Comparison of ENCODE assay signal across 1 cellular context in the genomic region with DNA sequence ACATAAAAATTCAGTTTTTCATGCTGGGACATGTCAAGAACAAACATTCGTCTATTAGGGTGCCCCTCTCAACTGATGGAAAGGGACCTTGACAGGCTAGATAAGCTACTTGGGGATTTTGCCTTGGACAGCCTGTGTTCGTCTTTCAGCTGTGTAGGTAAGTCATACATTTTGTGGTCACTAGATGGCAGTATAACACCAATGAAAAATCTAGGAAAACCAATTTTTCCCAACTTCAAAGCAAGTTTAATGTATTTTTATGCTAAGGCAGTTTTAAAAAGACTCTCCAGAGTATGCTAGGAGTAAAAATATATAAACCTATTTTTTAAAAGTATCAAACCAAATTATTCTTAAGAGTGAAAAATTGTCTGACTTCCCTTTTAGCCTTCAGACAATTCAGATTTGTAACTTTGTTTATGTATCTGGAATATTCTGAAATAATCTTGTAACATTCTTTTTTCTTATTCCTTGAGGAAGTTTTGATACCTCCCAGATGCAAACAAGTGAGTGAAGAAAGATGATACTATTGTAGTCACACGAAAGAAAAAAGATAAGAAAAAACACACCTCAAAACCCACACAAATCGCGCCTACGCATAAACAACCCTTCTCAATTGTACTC.
TF ChIP-seq lines count a peak whose summit lies in the region.

No MANE protein-coding gene starts in this region.

TF ChIP-seq in SK-N-SH treated with all-trans-retinoic acid at 6 μM for 48 hours, 23 proteins besides CTCF, POLR2A, EP300 and RAD21 (continued from another document):
- TF ChIP-seq, protein P1, sequence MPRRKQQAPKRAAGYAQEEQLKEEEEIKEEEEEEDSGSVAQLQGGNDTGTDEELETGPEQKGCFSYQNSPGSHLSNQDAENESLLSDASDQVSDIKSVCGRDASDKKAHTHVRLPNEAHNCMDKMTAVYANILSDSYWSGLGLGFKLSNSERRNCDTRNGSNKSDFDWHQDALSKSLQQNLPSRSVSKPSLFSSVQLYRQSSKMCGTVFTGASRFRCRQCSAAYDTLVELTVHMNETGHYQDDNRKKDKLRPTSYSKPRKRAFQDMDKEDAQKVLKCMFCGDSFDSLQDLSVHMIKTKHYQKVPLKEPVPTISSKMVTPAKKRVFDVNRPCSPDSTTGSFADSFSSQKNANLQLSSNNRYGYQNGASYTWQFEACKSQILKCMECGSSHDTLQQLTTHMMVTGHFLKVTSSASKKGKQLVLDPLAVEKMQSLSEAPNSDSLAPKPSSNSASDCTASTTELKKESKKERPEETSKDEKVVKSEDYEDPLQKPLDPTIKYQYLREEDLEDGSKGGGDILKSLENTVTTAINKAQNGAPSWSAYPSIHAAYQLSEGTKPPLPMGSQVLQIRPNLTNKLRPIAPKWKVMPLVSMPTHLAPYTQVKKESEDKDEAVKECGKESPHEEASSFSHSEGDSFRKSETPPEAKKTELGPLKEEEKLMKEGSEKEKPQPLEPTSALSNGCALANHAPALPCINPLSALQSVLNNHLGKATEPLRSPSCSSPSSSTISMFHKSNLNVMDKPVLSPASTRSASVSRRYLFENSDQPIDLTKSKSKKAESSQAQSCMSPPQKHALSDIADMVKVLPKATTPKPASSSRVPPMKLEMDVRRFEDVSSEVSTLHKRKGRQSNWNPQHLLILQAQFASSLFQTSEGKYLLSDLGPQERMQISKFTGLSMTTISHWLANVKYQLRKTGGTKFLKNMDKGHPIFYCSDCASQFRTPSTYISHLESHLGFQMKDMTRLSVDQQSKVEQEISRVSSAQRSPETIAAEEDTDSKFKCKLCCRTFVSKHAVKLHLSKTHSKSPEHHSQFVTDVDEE (CRISPR knock-in tag; IDR thresholded peaks at IDR 0.05), result no peak
- TF ChIP-seq GLIS3 (CRISPR knock-in tag; IDR thresholded peaks at IDR 0.05) (no peak), ZFP30 (CRISPR knock-in tag; IDR thresholded peaks at IDR 0.05) (no peak), ZFP3 (CRISPR knock-in tag; IDR thresholded peaks at IDR 0.05) (no peak), TOX (CRISPR knock-in tag; IDR thresholded peaks at IDR 0.05; ENCODE audit: borderline replicate concordance) (no peak), RARB (CRISPR knock-in tag; IDR thresholded peaks at IDR 0.05) (no peak), ISL1 (CRISPR knock-in tag; IDR thresholded peaks at IDR 0.05) (no peak), CSDC2 (CRISPR knock-in tag; IDR thresholded peaks at IDR 0.05) (no peak), ZNF70 (CRISPR knock-in tag; IDR thresholded peaks at IDR 0.05) (no peak), TCF4 (CRISPR knock-in tag; IDR thresholded peaks at IDR 0.05; ENCODE audit: borderline replicate concordance) (no peak), ZC3H10 (CRISPR knock-in tag; IDR thresholded peaks at IDR 0.05) (no peak), ESRRG (CRISPR knock-in tag; IDR thresholded peaks at IDR 0.05) (no peak)
- TF ChIP-seq, protein P2, sequence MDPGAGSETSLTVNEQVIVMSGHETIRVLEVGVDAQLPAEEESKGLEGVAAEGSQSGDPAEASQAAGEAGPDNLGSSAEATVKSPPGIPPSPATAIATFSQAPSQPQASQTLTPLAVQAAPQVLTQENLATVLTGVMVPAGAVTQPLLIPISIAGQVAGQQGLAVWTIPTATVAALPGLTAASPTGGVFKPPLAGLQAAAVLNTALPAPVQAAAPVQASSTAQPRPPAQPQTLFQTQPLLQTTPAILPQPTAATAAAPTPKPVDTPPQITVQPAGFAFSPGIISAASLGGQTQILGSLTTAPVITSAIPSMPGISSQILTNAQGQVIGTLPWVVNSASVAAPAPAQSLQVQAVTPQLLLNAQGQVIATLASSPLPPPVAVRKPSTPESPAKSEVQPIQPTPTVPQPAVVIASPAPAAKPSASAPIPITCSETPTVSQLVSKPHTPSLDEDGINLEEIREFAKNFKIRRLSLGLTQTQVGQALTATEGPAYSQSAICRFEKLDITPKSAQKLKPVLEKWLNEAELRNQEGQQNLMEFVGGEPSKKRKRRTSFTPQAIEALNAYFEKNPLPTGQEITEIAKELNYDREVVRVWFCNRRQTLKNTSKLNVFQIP (CRISPR knock-in tag; IDR thresholded peaks at IDR 0.05; ENCODE audit: borderline replicate concordance, low read depth), result no peak
- TF ChIP-seq, protein P3, sequence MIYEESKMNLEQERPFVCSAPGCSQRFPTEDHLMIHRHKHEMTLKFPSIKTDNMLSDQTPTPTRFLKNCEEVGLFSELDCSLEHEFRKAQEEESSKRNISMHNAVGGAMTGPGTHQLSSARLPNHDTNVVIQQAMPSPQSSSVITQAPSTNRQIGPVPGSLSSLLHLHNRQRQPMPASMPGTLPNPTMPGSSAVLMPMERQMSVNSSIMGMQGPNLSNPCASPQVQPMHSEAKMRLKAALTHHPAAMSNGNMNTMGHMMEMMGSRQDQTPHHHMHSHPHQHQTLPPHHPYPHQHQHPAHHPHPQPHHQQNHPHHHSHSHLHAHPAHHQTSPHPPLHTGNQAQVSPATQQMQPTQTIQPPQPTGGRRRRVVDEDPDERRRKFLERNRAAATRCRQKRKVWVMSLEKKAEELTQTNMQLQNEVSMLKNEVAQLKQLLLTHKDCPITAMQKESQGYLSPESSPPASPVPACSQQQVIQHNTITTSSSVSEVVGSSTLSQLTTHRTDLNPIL (CRISPR knock-in tag; IDR thresholded peaks at IDR 0.05; ENCODE audit: low read depth), result no peak
